In the genomic region with DNA sequence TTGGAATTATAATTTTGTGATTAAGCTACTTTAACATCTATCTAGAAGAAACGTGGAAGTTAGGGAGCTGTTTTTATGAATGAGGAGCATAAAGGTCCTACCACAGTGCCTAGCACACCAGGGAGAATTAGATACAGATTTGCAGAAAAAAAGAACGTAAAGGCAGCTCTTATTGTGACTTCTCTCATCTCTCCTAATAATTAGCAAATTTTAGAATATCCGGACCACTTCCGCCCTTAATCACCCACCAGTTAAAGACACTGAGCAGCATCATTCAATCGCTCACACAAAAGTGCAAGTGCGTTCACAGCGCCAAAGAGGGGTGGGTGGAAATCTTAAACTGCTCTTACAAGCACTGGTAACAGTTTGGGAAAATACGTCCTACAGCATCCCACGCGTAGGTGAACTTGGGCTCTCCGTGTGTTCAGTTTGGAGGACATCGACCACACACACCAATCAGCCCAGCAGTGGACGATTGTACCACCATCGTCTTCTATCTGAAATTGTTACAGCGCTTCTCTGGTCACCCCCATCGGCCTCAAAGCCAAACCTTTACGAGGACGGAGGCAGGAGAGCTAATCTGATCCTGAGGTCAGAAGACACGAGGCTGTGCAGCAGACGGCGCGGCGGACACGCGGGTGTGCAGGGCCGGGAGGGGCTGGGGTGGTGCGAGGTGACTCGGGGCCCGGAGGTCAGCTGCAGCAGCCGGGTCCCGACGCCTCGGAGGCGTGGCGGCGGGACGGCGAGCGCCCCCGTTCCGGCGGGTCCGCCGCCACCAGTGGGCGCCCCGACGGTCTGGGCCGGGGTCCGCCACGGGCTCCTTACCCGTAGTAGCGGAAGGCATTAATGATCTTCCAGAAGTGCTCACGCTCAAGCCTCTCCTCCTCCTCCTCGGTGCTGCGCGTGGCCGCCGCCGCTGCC, we compare ENCODE assay signal across 8 cellular contexts. TPM values are rescaled to one million over a fixed set of nuclear protein-coding genes. Genes with fewer than 3 reads are reported as not detected.
DNase-seq lines count a peak whose midpoint lies in the region; ATAC-seq and TF ChIP-seq lines count a peak whose summit lies in the region.

No MANE protein-coding gene starts in this region.

- peak; percentile 3 for TF ChIP-seq CTCF in AG04449 (IDR thresholded peaks at IDR 0.05; ENCODE audit: insufficient read depth, low read length, missing control alignments)
- no peak for TF ChIP-seq CTCF in fibroblast of lung (conservative IDR thresholded peaks at IDR 0.05 in 1 of 2, IDR thresholded peaks at IDR 0.05 in 1 of 2; ENCODE audit: low read depth in 1 of 2, low read length in 2 of 2)
- no peak for TF ChIP-seq CTCF in stomach (IDR thresholded peaks at IDR 0.05)

- peak overlapping the region; percentile 74 for H3K4me3 ChIP-seq in AG04449 (ENCODE audit: low read depth, low read length)
- H3K4me3 ChIP-seq in fibroblast of lung (replicated peaks in 1 of 4; ENCODE audit: control extremely low read depth in 1 of 4, insufficient read depth in 1 of 4, low read depth in 3 of 4, low read length in 4 of 4) = peak overlapping the region; percentile 40 to 80 (median 61)
- peak overlapping the region; percentile 78 to 87 (median 81) for H3K4me3 ChIP-seq in stomach

- peak overlapping the region; percentile 42 for H3K27ac ChIP-seq in fibroblast of lung (ENCODE audit: insufficient read depth, low read length)
- peak overlapping the region; percentile 96 to 100 (median 98) for H3K27ac ChIP-seq in stomach

- 0 to 1% (median 0%) methylated on average over 25 to 59 of the region's 59 CpGs for WGBS in stomach, 5 donors

- ATAC-seq in GM18519 (IDR thresholded peaks at IDR 0.05; ENCODE audit: low FRiP score, unreplicated experiment) (peak; percentile 23), HG03045 (IDR thresholded peaks at IDR 0.05; ENCODE audit: unreplicated experiment) (peak; percentile 51)
- ATAC-seq in natural killer cell treated with Interleukin-12 subunit alpha and Interleukin-12 subunit beta and Interleukin-15 and Interleukin-18, amount 100 ng/mL, for 72 hours = peak; percentile 68 to 73

- H3K4me3 Mint-ChIP-seq in activated T-cell treated with anti-CD3 and anti-CD28 coated beads, Interleukin-2, amount 50 U/mL, for 24 hours = peak overlapping the region; percentile 97
- peak overlapping the region; percentile 76 for H3K4me3 Mint-ChIP-seq in natural killer cell treated with Interleukin-12 subunit alpha and Interleukin-12 subunit beta and Interleukin-15 and Interleukin-18, amount 100 ng/mL, for 72 hours

- H3K9ac ChIP-seq in fibroblast of lung (ENCODE audit: insufficient read depth, low read length) = peak overlapping the region; percentile 69

- intact Hi-C loops in stomach (cut with DNase I; ENCODE audit: low total_unique reads) = no loop called here

- H3K27me3 ChIP-seq in fibroblast of lung (ENCODE audit: control insufficient read depth, insufficient read depth, low read length) = no peaks in the 10 kb centered on the region
- no peaks in the 10 kb centered on the region for H3K27me3 ChIP-seq in stomach

- H3K9me3 Mint-ChIP-seq in activated T-cell treated with anti-CD3 and anti-CD28 coated beads, Interleukin-2, amount 50 U/mL, for 24 hours = no peaks in the 10 kb centered on the region
- H3K9me3 Mint-ChIP-seq in natural killer cell treated with Interleukin-12 subunit alpha and Interleukin-12 subunit beta and Interleukin-15 and Interleukin-18, amount 100 ng/mL, for 72 hours = no peaks in the 10 kb centered on the region

- peak overlapping the region; percentile 97 for H3K27ac Mint-ChIP-seq in activated T-cell treated with anti-CD3 and anti-CD28 coated beads, Interleukin-2, amount 50 U/mL, for 24 hours
- peak overlapping the region; percentile 82 to 88 for H3K27ac Mint-ChIP-seq in natural killer cell treated with Interleukin-12 subunit alpha and Interleukin-12 subunit beta and Interleukin-15 and Interleukin-18, amount 100 ng/mL, for 72 hours

- no peaks in the 10 kb centered on the region for H4K20me1 ChIP-seq in fibroblast of lung (ENCODE audit: control insufficient read depth, extremely low read depth, insufficient read depth, low read length)

- H2AFZ ChIP-seq in fibroblast of lung (ENCODE audit: low read length) = peak overlapping the region; percentile 85

- POLR2A ChIA-PET in AG04449 (lab: Yijun Ruan, JAX) = interaction anchor here (1.1 to 1.3 kb wide), 3 partner anchors 12 to 48 kb away, joined by 3 to 12 read pairs (median 5); no protein-coding TSS in a partner anchor

- no peak for DNase-seq in AG04449 (ENCODE audit: low read depth, low spot score)
- DNase-seq in NCI-H774 (lab: John Stamatoyannopoulos, UW) = peak; percentile 33
- DNase-seq in activated T-cell treated with anti-CD3 and anti-CD28 coated beads, Interleukin-2, amount 50 U/mL, for 24 hours = no peak
- peak; percentile 44 to 47 for DNase-seq in fibroblast of lung (ENCODE audit: low read depth in 2 of 2)
- DNase-seq in natural killer cell treated with Interleukin-12 subunit alpha and Interleukin-12 subunit beta and Interleukin-15 and Interleukin-18, amount 100 ng/mL, for 72 hours (ENCODE audit: low spot score) = peak; percentile 74
- DNase-seq in stomach = peak; percentile 68

- TF ChIP-seq POLR2A in stomach (IDR thresholded peaks at IDR 0.05) = no peak

- H3K4me1 ChIP-seq in fibroblast of lung (ENCODE audit: control insufficient read depth, extremely low read depth, insufficient read depth, low read length) (no peaks in the 10 kb centered on the region), stomach (peaks cover 18 to 41% (median 32%) of the 10 kb centered on the region in 4 donors)

- H3K4me2 ChIP-seq in fibroblast of lung (ENCODE audit: extremely low read depth, insufficient read depth, low read length) = peak overlapping the region; percentile 74

- CTCF ChIA-PET in AG04449 (lab: Yijun Ruan, JAX) = interaction anchor here (0.7 to 4.7 kb wide), 16 partner anchors 8 to 252 kb away, joined by 3 to 51 read pairs (median 5); partner anchors contain the start of gene C9orf40

- H3K27me3 Mint-ChIP-seq in activated T-cell treated with anti-CD3 and anti-CD28 coated beads, Interleukin-2, amount 50 U/mL, for 24 hours = no peaks in the 10 kb centered on the region
- no peaks in the 10 kb centered on the region for H3K27me3 Mint-ChIP-seq in natural killer cell treated with Interleukin-12 subunit alpha and Interleukin-12 subunit beta and Interleukin-15 and Interleukin-18, amount 100 ng/mL, for 72 hours

- H3K36me3 ChIP-seq in fibroblast of lung (ENCODE audit: control insufficient read depth, insufficient read depth, low read length) (no peaks in the 10 kb centered on the region), stomach (no peaks in the 10 kb centered on the region)

- H3K4me1 Mint-ChIP-seq in activated T-cell treated with anti-CD3 and anti-CD28 coated beads, Interleukin-2, amount 50 U/mL, for 24 hours (ENCODE audit: low read depth) = peaks cover 42% of the 10 kb centered on the region
- peaks cover 31 to 34% of the 10 kb centered on the region in 2 donors for H3K4me1 Mint-ChIP-seq in natural killer cell treated with Interleukin-12 subunit alpha and Interleukin-12 subunit beta and Interleukin-15 and Interleukin-18, amount 100 ng/mL, for 72 hours (ENCODE audit: low read depth in 2 of 2)

- TF ChIP-seq EP300 in stomach (IDR thresholded peaks at IDR 0.05) = no peak

- H3K79me2 ChIP-seq in fibroblast of lung (ENCODE audit: control insufficient read depth, insufficient read depth, low read length) = peaks cover 26% of the 10 kb centered on the region

- H3K9me3 ChIP-seq in fibroblast of lung (ENCODE audit: control insufficient read depth, insufficient read depth, low read depth, low read length) (no peaks in the 10 kb centered on the region), stomach (no peaks in the 10 kb centered on the region)

- peaks cover 36% of the 10 kb centered on the region for H3K36me3 Mint-ChIP-seq in activated T-cell treated with anti-CD3 and anti-CD28 coated beads, Interleukin-2, amount 50 U/mL, for 24 hours (ENCODE audit: low read depth)
- no peaks in the 10 kb centered on the region for H3K36me3 Mint-ChIP-seq in natural killer cell treated with Interleukin-12 subunit alpha and Interleukin-12 subunit beta and Interleukin-15 and Interleukin-18, amount 100 ng/mL, for 72 hours

RNA-seq across cellular contexts. Expression of gene CARNMT1, which starts 0.6 kb away (rescaled TPM):
- total RNA-seq in fibroblast of lung (21.3 and 23.0 TPM in 2 replicates), stomach (10 to 100 TPM in 3 of 5 donors, 1 to 10 TPM in 2; 1.8 to 29.4 (median 11.4) TPM)
- polyA plus RNA-seq in fibroblast of lung (13.5 and 23.2 TPM in 2 replicates), stomach (1 to 10 TPM; 4.6 to 6.9 (median 6.0) TPM)
- 9.0 and 12.1 TPM in 2 replicates for polyA plus RNA-seq in fibroblast of lung (2012)
- 0.94 and 2.0 TPM in 2 replicates for polyA minus RNA-seq in fibroblast of lung (ENCODE audit: low replicate concordance)
- total RNA-seq in natural killer cell treated with Interleukin-12 subunit alpha and Interleukin-12 subunit beta and Interleukin-15 and Interleukin-18, amount 100 ng/mL, for 72 hours = 10 to 100 TPM; 28.7 to 30.5 TPM

Comparison
In these comparisons a context has a peak if more than half of its experiments do, and no peak if none do; other contexts are left out.
1. DNase-seq: peak in NCI-H774 (single experiment), fibroblast of lung (2 of 2), natural killer cell treated with Interleukin-12 subunit alpha and Interleukin-12 subunit beta and Interleukin-15 and Interleukin-18, amount 100 ng/mL, for 72 hours (single experiment) and stomach (single experiment); none in AG04449 (single experiment) and activated T-cell treated with anti-CD3 and anti-CD28 coated beads, Interleukin-2, amount 50 U/mL, for 24 hours (single experiment).
2. Peak in every context shown above with its lines, with median percentiles within 50 percentile points of each other: H3K4me3 ChIP-seq and ATAC-seq.